23 cellular contexts compared by ENCODE assay signal in genomic region chr4:162700815-162701361, GRCh38.
DNase-seq lines count a peak whose midpoint lies in the region; ATAC-seq, FAIRE-seq and TF ChIP-seq lines count a peak whose summit lies in the region.
"Had no signal": no experiment of that assay in that cellular context is flagged by ENCODE, and none has a peak within 500 bp of the region (broad histone marks: within the 10 kb centered on the region; RNA-seq: fewer than 3 reads in every experiment).

No MANE protein-coding gene starts in this region.

- H3K4me3 ChIP-seq in A549: no peak overlapping the region
- H3K4me3 ChIP-seq: mucosa of descending colon, upper lobe of right lung had no signal

- CTCF ChIA-PET in A549 (lab: Yijun Ruan, JAX): no interaction called here

- no peaks in the 10 kb centered on the region for H3K9me3 ChIP-seq in A549
- H3K9me3 ChIP-seq: mucosa of descending colon, neutrophil, upper lobe of right lung had no signal

- H3K9me3 Mint-ChIP-seq in activated T-cell treated with anti-CD3 and anti-CD28 coated beads, Interleukin-2, amount 50 U/mL, for 24 hours: peaks cover 7% of the 10 kb centered on the region
- no peaks in the 10 kb centered on the region for H3K9me3 Mint-ChIP-seq in stimulated activated memory B cell treated with anti-CD40 and anti-IgM and Interleukin-4, amounts not matched to agents 10 μg/mL and 1 μg/mL and 100 μg/mL, for 72 hours
- H3K9me3 Mint-ChIP-seq: activated B cell treated with CpG ODN at 0.5 μM for 24 hours had no signal

- peak in 1 of 2 experiments; percentile 71; a peak in 3 of 6 replicates for ATAC-seq in A549
- peak; percentile 59 for ATAC-seq in GM18870 (IDR thresholded peaks at IDR 0.05; ENCODE audit: unreplicated experiment)
- ATAC-seq in HG02610 (IDR thresholded peaks at IDR 0.05; ENCODE audit: unreplicated experiment): peak; percentile 83
- ATAC-seq in HG03432 (IDR thresholded peaks at IDR 0.05; ENCODE audit: unreplicated experiment): peak; percentile 58
- ATAC-seq in stimulated activated memory B cell treated with anti-CD40 and anti-IgM and Interleukin-4, amounts not matched to agents 10 μg/mL and 1 μg/mL and 100 μg/mL, for 72 hours: no peak
- ATAC-seq: activated CD8-positive, alpha-beta T cell treated with anti-CD3 and anti-CD28 coated beads, Interleukin-2, amount 10 ng/mL, durations not matched to agents 7 days and 5 days; foreskin keratinocyte; mucosa of descending colon; stimulated activated naive CD8-positive, alpha-beta T cell treated with anti-CD3 and anti-CD28 coated beads, Interleukin-15, amount 100 ng/mL, for 72 hours had no signal

- no peaks in the 10 kb centered on the region for H3K36me3 Mint-ChIP-seq in activated T-cell treated with anti-CD3 and anti-CD28 coated beads, Interleukin-2, amount 50 U/mL, for 24 hours (ENCODE audit: low read depth)
- H3K36me3 Mint-ChIP-seq in stimulated activated memory B cell treated with anti-CD40 and anti-IgM and Interleukin-4, amounts not matched to agents 10 μg/mL and 1 μg/mL and 100 μg/mL, for 72 hours: no peaks in the 10 kb centered on the region
- H3K36me3 Mint-ChIP-seq: activated naive CD8-positive, alpha-beta T cell treated with anti-CD3 and anti-CD28 coated beads for 36 hours; CD14-positive monocyte had no signal

- POLR2A ChIA-PET in A549 (lab: Yijun Ruan, JAX): no interaction called here

- FAIRE-seq in A549 (lab: Jason Lieb, UNC) (no peak), GM12891 (lab: Jason Lieb, UNC) (no peak)
- FAIRE-seq: endothelial cell of umbilical vein had no signal

- no peaks in the 10 kb centered on the region for H3K27me3 Mint-ChIP-seq in activated T-cell treated with anti-CD3 and anti-CD28 coated beads, Interleukin-2, amount 50 U/mL, for 24 hours
- no peaks in the 10 kb centered on the region for H3K27me3 Mint-ChIP-seq in stimulated activated memory B cell treated with anti-CD40 and anti-IgM and Interleukin-4, amounts not matched to agents 10 μg/mL and 1 μg/mL and 100 μg/mL, for 72 hours
- H3K27me3 Mint-ChIP-seq: activated B cell treated with CpG ODN at 0.5 μM for 24 hours; activated naive CD8-positive, alpha-beta T cell treated with anti-CD3 and anti-CD28 coated beads for 36 hours; stimulated activated naive CD8-positive, alpha-beta T cell treated with anti-CD3 and anti-CD28 coated beads, Interleukin-15, amount 100 ng/mL, for 72 hours had no signal

- H3K27ac ChIP-seq in A549: peak overlapping the region; percentile 31 to 35; a peak in 2 of 6 replicates
- H3K27ac ChIP-seq: brain microvascular endothelial cell, foreskin keratinocyte, neutrophil, upper lobe of right lung had no signal

- H3K4me3 Mint-ChIP-seq in activated T-cell treated with anti-CD3 and anti-CD28 coated beads, Interleukin-2, amount 50 U/mL, for 24 hours: no peak overlapping the region
- H3K4me3 Mint-ChIP-seq in stimulated activated memory B cell treated with anti-CD40 and anti-IgM and Interleukin-4, amounts not matched to agents 10 μg/mL and 1 μg/mL and 100 μg/mL, for 72 hours: no peak overlapping the region
- H3K4me3 Mint-ChIP-seq: activated B cell treated with CpG ODN at 0.5 μM for 24 hours; activated CD8-positive, alpha-beta T cell treated with anti-CD3 and anti-CD28 coated beads, Interleukin-2, amount 10 ng/mL, durations not matched to agents 7 days and 5 days; activated naive CD8-positive, alpha-beta T cell treated with anti-CD3 and anti-CD28 coated beads for 36 hours; CD14-positive monocyte; stimulated activated naive CD8-positive, alpha-beta T cell treated with anti-CD3 and anti-CD28 coated beads, Interleukin-15, amount 100 ng/mL, for 72 hours had no signal

- peak in 1 of 2 experiments; percentile 42 for DNase-seq in A549 (ENCODE audit: low read depth in 1 of 2, low spot score in 1 of 2)
- DNase-seq in GM13976 (ENCODE audit: low spot score): no peak
- no peak for DNase-seq in activated T-cell treated with anti-CD3 and anti-CD28 coated beads, Interleukin-2, amount 50 U/mL, for 24 hours
- no peak for DNase-seq in GM12891 (ENCODE audit: insufficient read length, low spot score)
- DNase-seq: activated B cell treated with CpG ODN at 0.5 μM for 24 hours; activated CD8-positive, alpha-beta T cell treated with anti-CD3 and anti-CD28 coated beads, Interleukin-2, amount 10 ng/mL, durations not matched to agents 7 days and 5 days; activated naive CD8-positive, alpha-beta T cell treated with anti-CD3 and anti-CD28 coated beads for 36 hours; brain microvascular endothelial cell; cortex of kidney; foreskin keratinocyte; mucosa of descending colon; NCI-H1694; NCI-H446; stimulated activated naive CD8-positive, alpha-beta T cell treated with anti-CD3 and anti-CD28 coated beads, Interleukin-15, amount 100 ng/mL, for 72 hours; T-helper 1 cell; upper lobe of right lung had no signal

- TF ChIP-seq CTCF in A549 (IDR thresholded peaks at IDR 0.05) (no peak), GM13976 (IDR thresholded peaks at IDR 0.05; ENCODE audit: borderline replicate concordance, control extremely low read depth, extremely low read depth, insufficient read depth, missing control alignments) (no peak)

- in situ Hi-C loops in GM13976 (cut with MboI; ENCODE audit: low sequenced_read_pairs, unreplicated experiment): no loop called here

- no peak overlapping the region for H3K4me2 ChIP-seq in A549

- WGBS in A549 (ENCODE audit: missing lambda C conversion rate): 35% methylated on average over 3 of the region's 3 CpGs

- H3K27ac Mint-ChIP-seq in activated T-cell treated with anti-CD3 and anti-CD28 coated beads, Interleukin-2, amount 50 U/mL, for 24 hours: no peak overlapping the region
- H3K27ac Mint-ChIP-seq in stimulated activated memory B cell treated with anti-CD40 and anti-IgM and Interleukin-4, amounts not matched to agents 10 μg/mL and 1 μg/mL and 100 μg/mL, for 72 hours: no peak overlapping the region
- H3K27ac Mint-ChIP-seq: activated B cell treated with CpG ODN at 0.5 μM for 24 hours; activated CD8-positive, alpha-beta T cell treated with anti-CD3 and anti-CD28 coated beads, Interleukin-2, amount 10 ng/mL, durations not matched to agents 7 days and 5 days; activated naive CD8-positive, alpha-beta T cell treated with anti-CD3 and anti-CD28 coated beads for 36 hours; CD14-positive monocyte; stimulated activated naive CD8-positive, alpha-beta T cell treated with anti-CD3 and anti-CD28 coated beads, Interleukin-15, amount 100 ng/mL, for 72 hours had no signal

- no peaks in the 10 kb centered on the region for H3K4me1 ChIP-seq in A549
- H3K4me1 ChIP-seq: foreskin keratinocyte, upper lobe of right lung had no signal

- no peaks in the 10 kb centered on the region for H3K4me1 Mint-ChIP-seq in activated T-cell treated with anti-CD3 and anti-CD28 coated beads, Interleukin-2, amount 50 U/mL, for 24 hours (ENCODE audit: low read depth)
- no peaks in the 10 kb centered on the region for H3K4me1 Mint-ChIP-seq in stimulated activated memory B cell treated with anti-CD40 and anti-IgM and Interleukin-4, amounts not matched to agents 10 μg/mL and 1 μg/mL and 100 μg/mL, for 72 hours
- H3K4me1 Mint-ChIP-seq: activated B cell treated with CpG ODN at 0.5 μM for 24 hours; activated naive CD8-positive, alpha-beta T cell treated with anti-CD3 and anti-CD28 coated beads for 36 hours; CD14-positive monocyte; stimulated activated naive CD8-positive, alpha-beta T cell treated with anti-CD3 and anti-CD28 coated beads, Interleukin-15, amount 100 ng/mL, for 72 hours had no signal

- no peak for TF ChIP-seq RAD21 in A549 (conservative IDR thresholded peaks at IDR 0.05 in 1 of 2, IDR thresholded peaks at IDR 0.05 in 1 of 2)

- no peak for TF ChIP-seq EP300 in A549 (IDR thresholded peaks at IDR 0.05)

- TF ChIP-seq POLR2A in A549 (IDR thresholded peaks at IDR 0.05; ENCODE audit: low read length) (no peak), GM12891 (IDR thresholded peaks at IDR 0.05; ENCODE audit: low read depth, low read length) (no peak)

TF ChIP-seq in A549, 52 proteins besides CTCF, POLR2A, EP300 and RAD21:
- no peak for TF ChIP-seq HEYL (CRISPR knock-in tag; IDR thresholded peaks at IDR 0.05)
- no peak for TF ChIP-seq FOSL2 (IDR thresholded peaks at IDR 0.05)
- 0 out of 2 replicates have a peak, but pooled peaks have one; percentile 14 for TF ChIP-seq FOSL2 (CRISPR knock-in tag; IDR thresholded peaks at IDR 0.05)

TF ChIP-seq in GM12891, 5 proteins besides CTCF, POLR2A, EP300 and RAD21:
- TF ChIP-seq TAF1 (IDR thresholded peaks at IDR 0.05; ENCODE audit: low read depth, low read length) (no peak), PAX5 (IDR thresholded peaks at IDR 0.05; ENCODE audit: insufficient read depth, low read length, severe bottlenecking) (no peak), POU2F2 (IDR thresholded peaks at IDR 0.05; ENCODE audit: low read depth, low read length) (no peak), SPI1 (IDR thresholded peaks at IDR 0.05; ENCODE audit: low read depth, low read length) (no peak), POLR2AphosphoS5 (IDR thresholded peaks at IDR 0.05; ENCODE audit: low read depth, low read length) (no peak)
